8 cellular contexts compared by ENCODE assay signal in the genomic region with DNA sequence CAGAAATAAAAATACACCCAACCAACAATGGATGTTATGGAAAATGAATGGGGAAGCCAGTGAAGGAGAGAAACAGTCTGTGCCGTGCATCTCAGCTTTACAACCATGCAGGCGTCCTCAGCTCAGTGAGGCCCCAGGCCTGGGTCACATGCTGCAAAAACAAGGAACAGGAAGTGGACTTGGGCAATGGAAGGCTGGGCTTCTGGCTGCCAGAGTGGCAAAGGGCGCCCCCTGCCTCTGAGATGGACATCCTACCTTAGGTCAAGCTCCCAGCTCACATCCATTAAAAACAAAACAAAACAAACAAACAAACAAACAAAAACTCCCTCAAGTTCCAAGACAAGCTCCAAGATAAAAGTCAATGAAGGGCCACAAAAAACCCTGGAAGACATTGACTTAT. TPM values are rescaled to one million over a fixed set of nuclear protein-coding genes. Genes with fewer than 3 reads are reported as not detected.
A peak's percentile ranks its signal among the peaks of the same experiment; 100 is the strongest.
DNase-seq lines count a peak whose midpoint lies in the region; ATAC-seq and TF ChIP-seq lines count a peak whose summit lies in the region.

No MANE protein-coding gene starts in this region.

- H3K9me3 ChIP-seq in WERI-Rb-1 (ENCODE audit: severe bottlenecking) = no peaks in the 10 kb centered on the region

- peaks cover 50% of the 10 kb centered on the region for H3K36me3 Mint-ChIP-seq in activated CD4-positive, alpha-beta T cell treated with anti-CD3 and anti-CD28 coated beads, Interleukin-2, amount 10 ng/mL, durations not matched to agents 7 days and 5 days (ENCODE audit: low read depth)

- no peaks in the 10 kb centered on the region for H3K36me3 ChIP-seq in WERI-Rb-1

- intact Hi-C loops in left cardiac atrium (cut with DNase I) = no loop called here

- H3K27me3 Mint-ChIP-seq in activated CD4-positive, alpha-beta T cell treated with anti-CD3 and anti-CD28 coated beads, Interleukin-2, amount 10 ng/mL, durations not matched to agents 7 days and 5 days = no peaks in the 10 kb centered on the region

- H3K9me3 Mint-ChIP-seq in activated CD4-positive, alpha-beta T cell treated with anti-CD3 and anti-CD28 coated beads, Interleukin-2, amount 10 ng/mL, durations not matched to agents 7 days and 5 days = no peaks in the 10 kb centered on the region

- H3K27ac ChIP-seq in WERI-Rb-1 = no peak overlapping the region

- H3K4me1 Mint-ChIP-seq in activated CD4-positive, alpha-beta T cell treated with anti-CD3 and anti-CD28 coated beads, Interleukin-2, amount 10 ng/mL, durations not matched to agents 7 days and 5 days = peaks cover 5% of the 10 kb centered on the region

- H3K4me3 ChIP-seq in WERI-Rb-1 (ENCODE audit: low read depth, low read length) = no peak overlapping the region

- no peaks in the 10 kb centered on the region for H3K27me3 ChIP-seq in WERI-Rb-1 (ENCODE audit: insufficient read depth, low read depth, severe bottlenecking)

- ATAC-seq in left cardiac atrium (peak in 1 of 2 donors; percentile 63), GM19397 (IDR thresholded peaks at IDR 0.05; ENCODE audit: unreplicated experiment) (no peak)

- peak; percentile 66 for TF ChIP-seq CTCF in WERI-Rb-1 (IDR thresholded peaks at IDR 0.05; ENCODE audit: low read depth, low read length)

- DNase-seq in activated CD4-positive, alpha-beta T cell treated with anti-CD3 and anti-CD28 coated beads, Interleukin-2, amount 10 ng/mL, durations not matched to agents 7 days and 5 days = no peak
- no peak for DNase-seq in activated CD4-positive, alpha-beta T cell treated with anti-CD3 and anti-CD28 coated beads for 1 hour
- peak; percentile 2 for DNase-seq in HS-27A (ENCODE audit: low read depth)
- peak; percentile 50 for DNase-seq in WERI-Rb-1
- DNase-seq in left cardiac atrium = peak; percentile 44
- peak in 2 of 3 donors; percentile 5 to 20 for DNase-seq in stimulated activated CD4-positive, alpha-beta T cell treated with anti-CD3 and anti-CD28 coated beads, TNF-alpha, amount 100 ng/mL, for 48 hours (ENCODE audit: low read depth in 3 of 3)
- no peak for DNase-seq in midbrain (lab: John Stamatoyannopoulos, UW)

- peak overlapping the region; percentile 42 for H3K27ac Mint-ChIP-seq in activated CD4-positive, alpha-beta T cell treated with anti-CD3 and anti-CD28 coated beads, Interleukin-2, amount 10 ng/mL, durations not matched to agents 7 days and 5 days

- CTCF ChIA-PET in activated CD4-positive, alpha-beta T cell treated with anti-CD3 and anti-CD28 coated beads, Interleukin-2, amount 10 ng/mL, durations not matched to agents 7 days and 5 days (lab: Charles Lee) = interaction anchor here (1.0 to 2.3 kb wide), 4 partner anchors 12 to 155 kb away, joined by 3 to 10 read pairs (median 6); no protein-coding TSS in a partner anchor

- POLR2A ChIA-PET in activated CD4-positive, alpha-beta T cell treated with anti-CD3 and anti-CD28 coated beads, Interleukin-2, amount 10 ng/mL, durations not matched to agents 7 days and 5 days (lab: Charles Lee) = interaction anchor here (0.6 kb wide), 1 partner anchor 67 kb away, joined by 4 read pairs; no protein-coding TSS in a partner anchor

- no peak overlapping the region for H3K4me3 Mint-ChIP-seq in activated CD4-positive, alpha-beta T cell treated with anti-CD3 and anti-CD28 coated beads, Interleukin-2, amount 10 ng/mL, durations not matched to agents 7 days and 5 days

RNA-seq across cellular contexts. Expression of a gene that starts 54.7 kb away (rescaled TPM):
- 1 to 10 TPM; 1.1 to 1.8 TPM for total RNA-seq in activated CD4-positive, alpha-beta T cell treated with anti-CD3 and anti-CD28 coated beads, Interleukin-2, amount 10 ng/mL, durations not matched to agents 7 days and 5 days
- 1 to 10 TPM; 5.5 to 7.6 TPM for total RNA-seq in left cardiac atrium

Comparison
In these comparisons a context has a peak if more than half of its experiments do, and no peak if none do; other contexts are left out.
1. DNase-seq: peak in HS-27A (single experiment), WERI-Rb-1 (single experiment), left cardiac atrium (single experiment) and stimulated activated CD4-positive, alpha-beta T cell treated with anti-CD3 and anti-CD28 coated beads, TNF-alpha, amount 100 ng/mL, for 48 hours (2 of 3); none in activated CD4-positive, alpha-beta T cell treated with anti-CD3 and anti-CD28 coated beads, Interleukin-2, amount 10 ng/mL, durations not matched to agents 7 days and 5 days (single experiment), activated CD4-positive, alpha-beta T cell treated with anti-CD3 and anti-CD28 coated beads for 1 hour (single experiment) and midbrain (single experiment).